In genomic region chr15:60801336-60801735, GRCh38 we compare ENCODE assay signal across 20 cellular contexts.
DNase-seq lines count a peak whose midpoint lies in the region; ATAC-seq, FAIRE-seq and TF ChIP-seq lines count a peak whose summit lies in the region.
"Had no signal": no experiment of that assay in that cellular context is flagged by ENCODE, and none has a peak within 500 bp of the region (broad histone marks: within the 10 kb centered on the region; RNA-seq: fewer than 3 reads in every experiment).

No MANE protein-coding gene starts in this region.

- POLR2A ChIA-PET in HepG2 (lab: Yijun Ruan, JAX) = no interaction called here

- no TSS peak for BruUV-seq in HepG2 (replicated peaks; lab: Mats Ljungman, UMichigan)

- no peak overlapping the region for H2AFZ ChIP-seq in HepG2 (ENCODE audit: low read length)

- in situ Hi-C loops in HepG2 (cut with HindIII; ENCODE audit: extremely low pct_ligation_motif_present, low pct_unique_long_range_greater_than_20kb) = no loop called here

- TF ChIP-seq EP300 in HepG2 (IDR thresholded peaks at IDR 0.05; ENCODE audit: low read depth in 2 of 2, low read length in 2 of 2) (no peak), HepG2 (CRISPR knock-in tag; IDR thresholded peaks at IDR 0.05; ENCODE audit: borderline replicate concordance) (no peak)

- peaks cover 3 to 14% (median 9%) of the 10 kb centered on the region in 4 donors for H3K4me1 ChIP-seq in liver (ENCODE audit: control insufficient read depth in 4 of 4, insufficient read depth in 4 of 4, low read length in 3 of 4)
- peaks cover 27% of the 10 kb centered on the region for H3K4me1 ChIP-seq in HepG2 (ENCODE audit: insufficient read depth, low read length)
- peaks cover 0 to 27% (median 15%) of the 10 kb centered on the region in 6 donors for H3K4me1 ChIP-seq in spleen

- peaks cover 2% of the 10 kb centered on the region for H3K36me3 Mint-ChIP-seq in T-helper 17 cell (ENCODE audit: low read depth)
- H3K36me3 Mint-ChIP-seq in stimulated activated naive CD8-positive, alpha-beta T cell treated with anti-CD3 and anti-CD28 coated beads, Interleukin-15, Interleukin-2, amounts not matched to agents 100 ng/mL and 50 ng/mL, for 24 hours (ENCODE audit: low read depth) = no peaks in the 10 kb centered on the region
- H3K36me3 Mint-ChIP-seq: CD8-positive, alpha-beta T cell had no signal

- no peak for DNase-seq in HepG2 (ENCODE audit: low spot score)
- DNase-seq in T-helper 17 cell = no peak
- peak; percentile 63 for DNase-seq in fibroblast of peridontal ligament (ENCODE audit: extremely low read depth)
- no peak for DNase-seq in pons (ENCODE audit: low spot score)
- no peak for DNase-seq in spleen
- DNase-seq: 8988T; C1 segment of cervical spinal cord; CD8-positive, alpha-beta T cell; COR-L47; DMS153; DMS79 treated with DMSO at 0.1 percent for 48 hours; EL; HCEC 1CT; HFFc6 had no signal

- peaks cover 67% of the 10 kb centered on the region for H3K4me1 Mint-ChIP-seq in T-helper 17 cell
- peaks cover 72% of the 10 kb centered on the region for H3K4me1 Mint-ChIP-seq in stimulated activated naive CD8-positive, alpha-beta T cell treated with anti-CD3 and anti-CD28 coated beads, Interleukin-15, Interleukin-2, amounts not matched to agents 100 ng/mL and 50 ng/mL, for 24 hours (ENCODE audit: low read depth)

- no peak overlapping the region for H3K9ac ChIP-seq in liver (ENCODE audit: low read depth in 1 of 2, low read length in 2 of 2)
- no peak overlapping the region for H3K9ac ChIP-seq in HepG2 (ENCODE audit: insufficient read depth, low read depth, low read length)

- TF ChIP-seq POLR2A in HepG2 (IDR thresholded peaks at IDR 0.05; ENCODE audit: insufficient read depth in 1 of 2, low read depth in 2 of 2, low read length in 2 of 2) = no peak
- TF ChIP-seq POLR2A in spleen (IDR thresholded peaks at IDR 0.05) = no peak

- no peaks in the 10 kb centered on the region for H3K79me2 ChIP-seq in HepG2 (ENCODE audit: insufficient read depth, low read length)

- no peak for FAIRE-seq in HepG2 (lab: Jason Lieb, UNC)
- FAIRE-seq: D721Med, G401.6, GM12891 had no signal

- H3K27me3 Mint-ChIP-seq in T-helper 17 cell = no peaks in the 10 kb centered on the region
- H3K27me3 Mint-ChIP-seq in stimulated activated naive CD8-positive, alpha-beta T cell treated with anti-CD3 and anti-CD28 coated beads, Interleukin-15, Interleukin-2, amounts not matched to agents 100 ng/mL and 50 ng/mL, for 24 hours = no peaks in the 10 kb centered on the region

- ATAC-seq in HepG2 (no peak), T-helper 17 cell (no peak), GM21381 (IDR thresholded peaks at IDR 0.05; ENCODE audit: unreplicated experiment) (no peak)
- ATAC-seq: CD8-positive, alpha-beta T cell had no signal

- no peak overlapping the region for H3K4me3 ChIP-seq in liver (ENCODE audit: low read depth in 1 of 3, low read length in 3 of 3)
- H3K4me3 ChIP-seq in HepG2 (replicated peaks in 1 of 3; ENCODE audit: insufficient read depth in 1 of 3, low read depth in 2 of 3, low read length in 3 of 3) = no peak overlapping the region
- no peak overlapping the region for H3K4me3 ChIP-seq in spleen

- peak; percentile 21 to 28 for TF ChIP-seq RAD21 in liver (IDR thresholded peaks at IDR 0.05)
- no peak for TF ChIP-seq RAD21 in HepG2 (CRISPR knock-in tag; IDR thresholded peaks at IDR 0.05)

- H3K9me3 ChIP-seq in liver (ENCODE audit: control insufficient read depth in 4 of 4, low read length in 3 of 4) (no peaks in the 10 kb centered on the region), HepG2 (ENCODE audit: low read length) (no peaks in the 10 kb centered on the region), T-helper 17 cell (ENCODE audit: control insufficient read depth, low read length, poor library complexity, severe bottlenecking) (no peaks in the 10 kb centered on the region), spleen (no peaks in the 10 kb centered on the region)

- 86% methylated on average over 8 of the region's 8 CpGs for WGBS in liver
- WGBS in HepG2 (ENCODE audit: low lambda C conversion rate) = 59% methylated on average over 8 of the region's 8 CpGs
- 74 to 83% (median 76%) methylated on average over 8 of the region's 8 CpGs for WGBS in spleen, 5 donors

- H4K20me1 ChIP-seq in HepG2 (ENCODE audit: insufficient read depth, low read length) = no peaks in the 10 kb centered on the region

- intact Hi-C loops in HepG2 (cut with micrococcal nuclease; ENCODE audit: unreplicated experiment) = no loop called here
- intact Hi-C loops in spleen (cut with DNase I; ENCODE audit: low total_unique reads) = no loop called here

- H3K9me3 Mint-ChIP-seq in stimulated activated naive CD8-positive, alpha-beta T cell treated with anti-CD3 and anti-CD28 coated beads, Interleukin-15, Interleukin-2, amounts not matched to agents 100 ng/mL and 50 ng/mL, for 24 hours = no peaks in the 10 kb centered on the region
- H3K9me3 Mint-ChIP-seq: CD8-positive, alpha-beta T cell; HFFc6 had no signal

- H3K36me3 ChIP-seq in liver (ENCODE audit: control insufficient read depth in 4 of 4, insufficient read depth in 3 of 4, low read depth in 1 of 4, low read length in 3 of 4) = no peaks in the 10 kb centered on the region
- no peaks in the 10 kb centered on the region for H3K36me3 ChIP-seq in HepG2 (replicated peaks in 1 of 2; ENCODE audit: control insufficient read depth in 1 of 2, insufficient read depth in 2 of 2, low read length in 2 of 2)
- H3K36me3 ChIP-seq in spleen = no peaks in the 10 kb centered on the region

- H3K27me3 ChIP-seq in liver (ENCODE audit: control insufficient read depth in 4 of 4, insufficient read depth in 4 of 4, low read length in 3 of 4) (no peaks in the 10 kb centered on the region), HepG2 (ENCODE audit: control insufficient read depth in 1 of 2, insufficient read depth in 2 of 2, low read length in 2 of 2) (peaks cover 0 to 3% of the 10 kb centered on the region in 2 experiments; a peak in 2 of 5 replicates), spleen (replicated peaks in 1 of 7) (no peaks in the 10 kb centered on the region)

- H3K27ac Mint-ChIP-seq in T-helper 17 cell = peak overlapping the region; percentile 100
- peak overlapping the region; percentile 42 for H3K27ac Mint-ChIP-seq in stimulated activated naive CD8-positive, alpha-beta T cell treated with anti-CD3 and anti-CD28 coated beads, Interleukin-15, Interleukin-2, amounts not matched to agents 100 ng/mL and 50 ng/mL, for 24 hours
- H3K27ac Mint-ChIP-seq: HFFc6 had no signal

- CTCF ChIA-PET in HepG2 (lab: Yijun Ruan, JAX; ENCODE audit: low intra/inter-chr PET ratio, low total read pairs) = no interaction called here

- H3K4me3 Mint-ChIP-seq in T-helper 17 cell = no peak overlapping the region
- no peak overlapping the region for H3K4me3 Mint-ChIP-seq in stimulated activated naive CD8-positive, alpha-beta T cell treated with anti-CD3 and anti-CD28 coated beads, Interleukin-15, Interleukin-2, amounts not matched to agents 100 ng/mL and 50 ng/mL, for 24 hours
- H3K4me3 Mint-ChIP-seq: CD8-positive, alpha-beta T cell; HFFc6 had no signal

- no peak overlapping the region for H3K4me2 ChIP-seq in HepG2 (ENCODE audit: low read depth, low read length)

- H3K27ac ChIP-seq in liver (ENCODE audit: low read depth in 1 of 2, low read length in 2 of 2) = peak overlapping the region; percentile 6 to 28
- no peak overlapping the region for H3K27ac ChIP-seq in HepG2 (ENCODE audit: extremely low read length, insufficient read depth, low read length)
- no peak overlapping the region for H3K27ac ChIP-seq in spleen

- no peak for TF ChIP-seq CTCF in liver (IDR thresholded peaks at IDR 0.05; ENCODE audit: low read depth, low read length, missing input control)
- no peak for TF ChIP-seq CTCF in HepG2 (CRISPR knock-in tag; IDR thresholded peaks at IDR 0.05)
- TF ChIP-seq CTCF in spleen (IDR thresholded peaks at IDR 0.05 in 8 of 11, conservative IDR thresholded peaks at IDR 0.05 in 3 of 11) = no peak

TF ChIP-seq in HepG2, 621 proteins besides CTCF, POLR2A, EP300 and RAD21 (continues in another document):
- TF ChIP-seq, protein P1, sequence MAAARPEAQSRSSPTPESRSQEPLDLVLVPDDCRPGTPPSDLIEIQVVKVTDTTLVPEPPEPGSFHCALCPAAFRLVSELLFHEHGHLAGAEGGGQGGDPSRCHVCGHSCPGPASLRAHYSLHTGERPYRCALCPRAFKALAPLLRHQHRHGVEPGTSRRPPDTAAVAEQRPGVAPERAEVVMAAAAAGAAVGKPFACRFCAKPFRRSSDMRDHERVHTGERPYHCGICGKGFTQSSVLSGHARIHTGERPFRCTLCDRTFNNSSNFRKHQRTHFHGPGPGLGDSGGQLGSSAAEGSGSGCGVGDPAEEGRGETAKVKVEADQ (CRISPR knock-in tag; IDR thresholded peaks at IDR 0.05; ENCODE audit: borderline replicate concordance) = no peak
- TF ChIP-seq, protein P2, sequence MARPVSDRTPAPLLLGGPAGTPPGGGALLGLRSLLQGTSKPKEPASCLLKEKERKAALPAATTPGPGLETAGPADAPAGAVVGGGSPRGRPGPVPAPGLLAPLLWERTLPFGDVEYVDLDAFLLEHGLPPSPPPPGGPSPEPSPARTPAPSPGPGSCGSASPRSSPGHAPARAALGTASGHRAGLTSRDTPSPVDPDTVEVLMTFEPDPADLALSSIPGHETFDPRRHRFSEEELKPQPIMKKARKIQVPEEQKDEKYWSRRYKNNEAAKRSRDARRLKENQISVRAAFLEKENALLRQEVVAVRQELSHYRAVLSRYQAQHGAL (CRISPR knock-in tag; IDR thresholded peaks at IDR 0.05; ENCODE audit: not compliant biosample characterization) = no peak
- TF ChIP-seq ZSCAN20 (CRISPR knock-in tag; IDR thresholded peaks at IDR 0.05; ENCODE audit: borderline replicate concordance) (no peak), SOX6 (IDR thresholded peaks at IDR 0.05) (no peak), SOX6 (CRISPR knock-in tag; IDR thresholded peaks at IDR 0.05) (no peak), GTF2F1 (IDR thresholded peaks at IDR 0.05; ENCODE audit: low read length) (no peak), ZBTB1 (CRISPR knock-in tag; IDR thresholded peaks at IDR 0.05; ENCODE audit: borderline replicate concordance) (no peak), ZNF660 (CRISPR knock-in tag; IDR thresholded peaks at IDR 0.05; ENCODE audit: borderline replicate concordance, low read depth) (no peak)
- TF ChIP-seq, protein P3, sequence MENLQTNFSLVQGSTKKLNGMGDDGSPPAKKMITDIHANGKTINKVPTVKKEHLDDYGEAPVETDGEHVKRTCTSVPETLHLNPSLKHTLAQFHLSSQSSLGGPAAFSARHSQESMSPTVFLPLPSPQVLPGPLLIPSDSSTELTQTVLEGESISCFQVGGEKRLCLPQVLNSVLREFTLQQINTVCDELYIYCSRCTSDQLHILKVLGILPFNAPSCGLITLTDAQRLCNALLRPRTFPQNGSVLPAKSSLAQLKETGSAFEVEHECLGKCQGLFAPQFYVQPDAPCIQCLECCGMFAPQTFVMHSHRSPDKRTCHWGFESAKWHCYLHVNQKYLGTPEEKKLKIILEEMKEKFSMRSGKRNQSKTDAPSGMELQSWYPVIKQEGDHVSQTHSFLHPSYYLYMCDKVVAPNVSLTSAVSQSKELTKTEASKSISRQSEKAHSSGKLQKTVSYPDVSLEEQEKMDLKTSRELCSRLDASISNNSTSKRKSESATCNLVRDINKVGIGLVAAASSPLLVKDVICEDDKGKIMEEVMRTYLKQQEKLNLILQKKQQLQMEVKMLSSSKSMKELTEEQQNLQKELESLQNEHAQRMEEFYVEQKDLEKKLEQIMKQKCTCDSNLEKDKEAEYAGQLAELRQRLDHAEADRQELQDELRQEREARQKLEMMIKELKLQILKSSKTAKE (CRISPR knock-in tag; IDR thresholded peaks at IDR 0.05; ENCODE audit: borderline replicate concordance) = no peak

Comparison
In these comparisons a context has a peak if more than half of its experiments do, and no peak if none do; other contexts are left out.
1. H3K27ac ChIP-seq: peak in liver (2 of 2); none in HepG2 (single experiment) and spleen (0 of 8).